Comparison of ENCODE assay signal across 1 cellular context in genomic region chr10:34826221-34826620, GRCh38.
TF ChIP-seq lines count a peak whose summit lies in the region.

No MANE protein-coding gene starts in this region.

TF ChIP-seq in A549, 52 proteins besides CTCF, POLR2A, EP300 and RAD21:
- no peak for TF ChIP-seq FOSL2 (IDR thresholded peaks at IDR 0.05)
- no peak for TF ChIP-seq FOSL2 (CRISPR knock-in tag; IDR thresholded peaks at IDR 0.05)
- TF ChIP-seq JUN (IDR thresholded peaks at IDR 0.05) = no peak
- no peak for TF ChIP-seq HOXA7 (CRISPR knock-in tag; IDR thresholded peaks at IDR 0.05)
- TF ChIP-seq JUNB (IDR thresholded peaks at IDR 0.05) = no peak
- no peak for TF ChIP-seq ZSCAN20 (CRISPR knock-in tag; IDR thresholded peaks at IDR 0.05)
- TF ChIP-seq ESRRA (IDR thresholded peaks at IDR 0.05; ENCODE audit: borderline replicate concordance, low read length) = no peak
- TF ChIP-seq RNF2 (IDR thresholded peaks at IDR 0.05; ENCODE audit: borderline replicate concordance, low read depth) = no peak
- TF ChIP-seq HDAC2 (IDR thresholded peaks at IDR 0.05) = no peak
- TF ChIP-seq RFX5 (IDR thresholded peaks at IDR 0.05) = no peak
- TF ChIP-seq CHD4 (IDR thresholded peaks at IDR 0.05; ENCODE audit: borderline replicate concordance) = no peak
- no peak for TF ChIP-seq PHF8 (IDR thresholded peaks at IDR 0.05; ENCODE audit: borderline replicate concordance, low read depth)
- no peak for TF ChIP-seq CBX8 (IDR thresholded peaks at IDR 0.05)
- TF ChIP-seq EHF (CRISPR knock-in tag; IDR thresholded peaks at IDR 0.05) = no peak
- no peak for TF ChIP-seq NFE2L2 (conservative IDR thresholded peaks at IDR 0.05; ENCODE audit: low read length)
- TF ChIP-seq HOXB13 (CRISPR knock-in tag; IDR thresholded peaks at IDR 0.05; ENCODE audit: low read depth) = no peak
- TF ChIP-seq, protein P1, sequence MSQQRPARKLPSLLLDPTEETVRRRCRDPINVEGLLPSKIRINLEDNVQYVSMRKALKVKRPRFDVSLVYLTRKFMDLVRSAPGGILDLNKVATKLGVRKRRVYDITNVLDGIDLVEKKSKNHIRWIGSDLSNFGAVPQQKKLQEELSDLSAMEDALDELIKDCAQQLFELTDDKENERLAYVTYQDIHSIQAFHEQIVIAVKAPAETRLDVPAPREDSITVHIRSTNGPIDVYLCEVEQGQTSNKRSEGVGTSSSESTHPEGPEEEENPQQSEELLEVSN (IDR thresholded peaks at IDR 0.05; ENCODE audit: borderline replicate concordance, low read depth) = no peak
- TF ChIP-seq, protein P2, sequence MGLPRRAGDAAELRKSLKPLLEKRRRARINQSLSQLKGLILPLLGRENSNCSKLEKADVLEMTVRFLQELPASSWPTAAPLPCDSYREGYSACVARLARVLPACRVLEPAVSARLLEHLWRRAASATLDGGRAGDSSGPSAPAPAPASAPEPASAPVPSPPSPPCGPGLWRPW (IDR thresholded peaks at IDR 0.05) = no peak
- TF ChIP-seq, protein P3, sequence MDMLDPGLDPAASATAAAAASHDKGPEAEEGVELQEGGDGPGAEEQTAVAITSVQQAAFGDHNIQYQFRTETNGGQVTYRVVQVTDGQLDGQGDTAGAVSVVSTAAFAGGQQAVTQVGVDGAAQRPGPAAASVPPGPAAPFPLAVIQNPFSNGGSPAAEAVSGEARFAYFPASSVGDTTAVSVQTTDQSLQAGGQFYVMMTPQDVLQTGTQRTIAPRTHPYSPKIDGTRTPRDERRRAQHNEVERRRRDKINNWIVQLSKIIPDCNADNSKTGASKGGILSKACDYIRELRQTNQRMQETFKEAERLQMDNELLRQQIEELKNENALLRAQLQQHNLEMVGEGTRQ (IDR thresholded peaks at IDR 0.05) = no peak
- TF ChIP-seq TFCP2L1 (CRISPR knock-in tag; IDR thresholded peaks at IDR 0.05) = no peak
- TF ChIP-seq HEYL (CRISPR knock-in tag; IDR thresholded peaks at IDR 0.05) = no peak
